Comparison of ENCODE assay signal across 25 cellular contexts in the genomic region with DNA sequence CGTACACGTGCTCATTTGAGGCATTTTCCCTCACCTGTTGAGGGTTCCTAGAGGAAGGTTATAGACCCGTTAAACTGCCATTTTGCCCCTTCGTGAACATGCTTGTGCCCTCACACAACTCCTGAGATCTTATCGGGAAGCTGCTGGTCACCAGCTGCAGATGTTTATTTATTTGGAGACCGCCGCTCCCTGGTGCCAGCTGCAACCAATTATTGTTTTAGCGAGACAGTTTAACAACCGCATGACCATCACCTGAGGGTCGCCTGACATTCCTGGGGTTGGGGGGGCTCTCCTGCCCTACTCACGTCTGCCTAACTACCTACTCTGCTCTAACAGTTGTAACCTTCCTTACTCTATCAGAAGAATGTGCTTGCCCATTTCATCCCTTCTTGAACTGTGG.
"Had no signal": no experiment of that assay in that cellular context is flagged by ENCODE, and none has a peak within 500 bp of the region (broad histone marks: within the 10 kb centered on the region; RNA-seq: fewer than 3 reads in every experiment).

No MANE protein-coding gene starts in this region.

- H3K36me3 ChIP-seq: adrenal gland, heart left ventricle, left ventricle myocardium inferior had no signal

- H3K27me3 ChIP-seq: adrenal gland, body of pancreas, heart left ventricle, testis had no signal

- H3K4me1 ChIP-seq: adrenal gland, body of pancreas, heart left ventricle, left ventricle myocardium inferior, testis had no signal

- H3K9me3 ChIP-seq: adrenal gland, body of pancreas, heart left ventricle, left ventricle myocardium inferior, mucosa of descending colon, testis had no signal

- ATAC-seq: activated T-cell treated with anti-CD3 and anti-CD28 coated beads, Interleukin-2, amount 50 U/mL, for 72 hours; body of pancreas; heart left ventricle; natural killer cell treated with Interleukin-12 subunit alpha and Interleukin-12 subunit beta and Interleukin-15 and Interleukin-18, amount 100 ng/mL, for 72 hours; sciatic nerve; stimulated activated naive CD8-positive, alpha-beta T cell treated with anti-CD3 and anti-CD28 coated beads, Interleukin-15, Interleukin-2, amounts not matched to agents 100 U/mL and 50 U/mL, for 24 hours had no signal

- H3K27ac ChIP-seq: adrenal gland, body of pancreas, heart left ventricle, left ventricle myocardium inferior, skin epidermis, testis had no signal

- H3K4me3 ChIP-seq: adrenal gland, body of pancreas, heart left ventricle, left ventricle myocardium inferior, lung, mucosa of descending colon, skin epidermis, testis had no signal

- DNase-seq: activated CD4-positive, alpha-beta T cell treated with anti-CD3 and anti-CD28 coated beads for 4 hours; activated CD4-positive, alpha-beta T cell treated with anti-CD3 and anti-CD28 coated beads, Interleukin-2, amount 50 U/mL, for 4 hours; activated naive CD4-positive, alpha-beta T cell; activated naive CD8-positive, alpha-beta T cell treated with anti-CD3 and anti-CD28 coated beads for 36 hours; activated T-cell treated with anti-CD3 and anti-CD28 coated beads for 4 hours; activated T-cell treated with anti-CD3 and anti-CD28 coated beads, Interleukin-2, amount 50 U/mL, for 72 hours; adrenal gland; aorta; body of pancreas; effector memory CD4-positive, alpha-beta T cell; foreskin fibroblast; heart left ventricle; hypothalamus; kidney glomerular epithelial cell; left ventricle myocardium inferior; stimulated activated CD4-positive, alpha-beta T cell treated with anti-CD3 and anti-CD28 coated beads, Interleukin-12 subunit alpha, Interleukin-12 subunit beta, amount 100 ng/mL, for 4 hours; stimulated activated CD4-positive, alpha-beta T cell treated with anti-CD3 and anti-CD28 coated beads, Interleukin-4, amount 100 ng/mL, for 1 hour; stimulated activated naive CD8-positive, alpha-beta T cell treated with anti-CD3 and anti-CD28 coated beads, Interleukin-15, Interleukin-2, amounts not matched to agents 100 U/mL and 50 U/mL, for 24 hours; testis; trophoblast cell had no signal
